ENCODE assay signal across 14 cellular contexts in genomic region chr12:22190969-22191368, GRCh38.
DNase-seq lines count a peak whose midpoint lies in the region; TF ChIP-seq lines count a peak whose summit lies in the region.
"Had no signal": no experiment of that assay in that cellular context is flagged by ENCODE, and none has a peak within 500 bp of the region (broad histone marks: within the 10 kb centered on the region; RNA-seq: fewer than 3 reads in every experiment).

No MANE protein-coding gene starts in this region.

- H3K27me3 Mint-ChIP-seq in progenitor cell of endocrine pancreas: no peaks in the 10 kb centered on the region

- H3K4me3 ChIP-seq in hepatocyte: no peak overlapping the region
- H3K4me3 ChIP-seq: BLaER1 treated with 17β-estradiol and CSF1 and Interleukin-3, amounts not matched to agents 10 nM and 100 nM; GM23338 had no signal

- no peaks in the 10 kb centered on the region for H3K36me3 ChIP-seq in hepatocyte (replicated peaks; ENCODE audit: insufficient read depth, low read depth)
- H3K36me3 ChIP-seq: BLaER1 treated with 17β-estradiol and CSF1 and Interleukin-3, amounts not matched to agents 10 nM and 100 nM had no signal

- 7% methylated on average over 1 of the region's 1 CpG for WGBS in hepatocyte (ENCODE audit: low lambda C conversion rate, missing lambda C conversion rate)

- H3K9me2 ChIP-seq in hepatocyte (replicated peaks; ENCODE audit: insufficient read depth): no peaks in the 10 kb centered on the region

- no peaks in the 10 kb centered on the region for H3K4me1 ChIP-seq in hepatocyte (ENCODE audit: insufficient read depth)
- H3K4me1 ChIP-seq: BLaER1 treated with 17β-estradiol and CSF1 and Interleukin-3, amounts not matched to agents 10 nM and 100 nM had no signal

- H3K4me3 Mint-ChIP-seq in progenitor cell of endocrine pancreas (ENCODE audit: low read depth): no peak overlapping the region
- H3K4me3 Mint-ChIP-seq: B cell; CD8-positive, alpha-beta T cell; GM23338 had no signal

- no peak for TF ChIP-seq CTCF in hepatocyte (IDR thresholded peaks at IDR 0.05; ENCODE audit: poor library complexity)
- TF ChIP-seq CTCF in progenitor cell of endocrine pancreas (IDR thresholded peaks at IDR 0.05; ENCODE audit: unreplicated experiment): no peak

- H2AFZ ChIP-seq in hepatocyte: no peak overlapping the region
- H2AFZ ChIP-seq: GM23338 had no signal

- peak; percentile 3 for DNase-seq in COLO829 (ENCODE audit: low spot score)
- peak; percentile 50 for DNase-seq in SK-MEL-5 (ENCODE audit: low read depth, low spot score)
- DNase-seq in hepatocyte (ENCODE audit: low spot score): peak; percentile 19
- no peak for DNase-seq in progenitor cell of endocrine pancreas (ENCODE audit: low spot score, unreplicated experiment)
- no peak for DNase-seq in NCI-H2227 treated with DMSO at 0.1 percent for 48 hours (lab: John Stamatoyannopoulos, UW)
- no peak for DNase-seq in nucleus accumbens (lab: John Stamatoyannopoulos, UW)
- no peak for DNase-seq in HuH-7.5 (ENCODE audit: low spot score)
- DNase-seq: 8988T; CD8-positive, alpha-beta T cell; COR-L47; GDM1 had no signal

- peak overlapping the region; percentile 42 for H3K27ac ChIP-seq in hepatocyte
- H3K27ac ChIP-seq: BLaER1 treated with 17β-estradiol and CSF1 and Interleukin-3, amounts not matched to agents 10 nM and 100 nM had no signal

- no peaks in the 10 kb centered on the region for H3K27me3 ChIP-seq in hepatocyte
- H3K27me3 ChIP-seq: BLaER1 treated with 17β-estradiol and CSF1 and Interleukin-3, amounts not matched to agents 10 nM and 100 nM had no signal

- in situ Hi-C loops in SK-MEL-5 (cut with HindIII; ENCODE audit: low pct_unique_long_range_greater_than_20kb, low sequenced_read_pairs): no loop called here

- no peaks in the 10 kb centered on the region for H3K9me3 ChIP-seq in hepatocyte (ENCODE audit: low read depth)
- H3K9me3 ChIP-seq: BLaER1 treated with 17β-estradiol and CSF1 and Interleukin-3, amounts not matched to agents 10 nM and 100 nM had no signal

- no peaks in the 10 kb centered on the region for H3K79me2 ChIP-seq in hepatocyte

- peak overlapping the region; percentile 10 for H3K4me2 ChIP-seq in hepatocyte
- H3K4me2 ChIP-seq: BLaER1 treated with 17β-estradiol and CSF1 and Interleukin-3, amounts not matched to agents 10 nM and 100 nM; GM23338 had no signal

- H3K9me3 Mint-ChIP-seq in progenitor cell of endocrine pancreas (ENCODE audit: low read depth): peaks cover 7% of the 10 kb centered on the region
- H3K9me3 Mint-ChIP-seq: CD8-positive, alpha-beta T cell; GM23338 had no signal

- peaks cover 1% of the 10 kb centered on the region for H3K36me3 Mint-ChIP-seq in progenitor cell of endocrine pancreas (ENCODE audit: insufficient read depth)
- H3K36me3 Mint-ChIP-seq: CD8-positive, alpha-beta T cell had no signal

- H3K27ac Mint-ChIP-seq in progenitor cell of endocrine pancreas: peak overlapping the region; percentile 88
- H3K27ac Mint-ChIP-seq: B cell; CD8-positive, alpha-beta T cell; GM23338 had no signal

- peaks cover 17% of the 10 kb centered on the region for H3K4me1 Mint-ChIP-seq in progenitor cell of endocrine pancreas (ENCODE audit: low read depth)
- H3K4me1 Mint-ChIP-seq: B cell, GM23338 had no signal

- no peaks in the 10 kb centered on the region for H4K20me1 ChIP-seq in hepatocyte (ENCODE audit: insufficient read depth, poor library complexity, severe bottlenecking)
- H4K20me1 ChIP-seq: BLaER1 treated with 17β-estradiol and CSF1 and Interleukin-3, amounts not matched to agents 10 nM and 100 nM had no signal

Comparison
In these comparisons a context has a peak if more than half of its experiments do, and no peak if none do; other contexts are left out.
1. DNase-seq: peak in COLO829 (single experiment), SK-MEL-5 (single experiment) and hepatocyte (single experiment); none in progenitor cell of endocrine pancreas (single experiment), NCI-H2227 treated with DMSO at 0.1 percent for 48 hours (single experiment), nucleus accumbens (0 of 56) and HuH-7.5 (single experiment).